ENCODE assay signal across 9 cellular contexts in the genomic region with DNA sequence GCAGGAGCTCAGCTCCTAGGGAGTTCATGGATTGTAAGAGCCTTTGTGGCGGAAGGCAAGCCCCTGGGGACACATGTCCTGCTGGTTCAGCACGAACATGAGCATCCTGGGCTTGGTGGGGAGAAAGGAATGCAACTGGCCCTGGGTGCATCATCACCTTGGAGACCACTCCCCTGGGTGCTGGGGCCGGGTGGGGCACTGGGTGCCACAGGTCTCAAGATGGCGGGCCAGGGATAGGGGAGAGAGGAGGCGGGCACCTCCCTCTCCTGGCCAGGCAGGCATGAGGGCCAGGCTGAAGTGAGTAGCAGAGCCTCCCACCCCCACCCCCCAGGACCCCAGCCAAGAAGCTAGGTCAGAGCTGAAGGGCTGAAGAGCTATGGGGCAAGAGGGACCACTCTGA. TPM values are rescaled to one million over a fixed set of nuclear protein-coding genes. Genes with fewer than 3 reads are reported as not detected.
DNase-seq lines count a peak whose midpoint lies in the region; ATAC-seq, FAIRE-seq and TF ChIP-seq lines count a peak whose summit lies in the region.
"Had no signal": no experiment of that assay in that cellular context is flagged by ENCODE, and none has a peak within 500 bp of the region (broad histone marks: within the 10 kb centered on the region; RNA-seq: fewer than 3 reads in every experiment).

No MANE protein-coding gene starts in this region.

- DNase-seq in activated naive CD4-positive, alpha-beta T cell treated with anti-CD3 and anti-CD28 coated beads, Interleukin-2, amount 50 U/mL, for 16 hours = no peak
- no peak for DNase-seq in bronchial epithelial cell (ENCODE audit: low read depth)
- DNase-seq in mucosa of descending colon = peak in 2 of 3 donors; percentile 45 to 61
- DNase-seq in vagina (ENCODE audit: extremely low spot score in 2 of 2) = no peak
- DNase-seq in islet precursor cell = no peak
- no peak for DNase-seq in Kasumi-1 (lab: John Stamatoyannopoulos, UW)

- no peak for ATAC-seq in mucosa of descending colon
- ATAC-seq in HG03175 (IDR thresholded peaks at IDR 0.05; ENCODE audit: unreplicated experiment) = no peak

- peaks cover 1% of the 10 kb centered on the region for H3K36me3 ChIP-seq in bronchial epithelial cell (ENCODE audit: control insufficient read depth, insufficient read depth, low read length)
- no peaks in the 10 kb centered on the region for H3K36me3 ChIP-seq in mucosa of descending colon (ENCODE audit: low read depth)
- no peaks in the 10 kb centered on the region for H3K36me3 ChIP-seq in vagina

- H3K4me1 Mint-ChIP-seq in activated naive CD4-positive, alpha-beta T cell treated with anti-CD3 and anti-CD28 coated beads, Interleukin-2, amount 50 U/mL, for 24 hours = peaks cover 27% of the 10 kb centered on the region

- TF ChIP-seq CTCF in bronchial epithelial cell (IDR thresholded peaks at IDR 0.05; ENCODE audit: insufficient read depth, low read length, severe bottlenecking) = no peak
- no peak for TF ChIP-seq CTCF in mucosa of descending colon (IDR thresholded peaks at IDR 0.05)
- no peak for TF ChIP-seq CTCF in vagina (IDR thresholded peaks at IDR 0.05)

- H3K27ac Mint-ChIP-seq in activated naive CD4-positive, alpha-beta T cell treated with anti-CD3 and anti-CD28 coated beads, Interleukin-2, amount 50 U/mL, for 24 hours = peak overlapping the region; percentile 65

- H3K4me3 Mint-ChIP-seq in activated naive CD4-positive, alpha-beta T cell treated with anti-CD3 and anti-CD28 coated beads, Interleukin-2, amount 50 U/mL, for 24 hours = peak overlapping the region; percentile 85

- H3K9me3 Mint-ChIP-seq in activated naive CD4-positive, alpha-beta T cell treated with anti-CD3 and anti-CD28 coated beads, Interleukin-2, amount 50 U/mL, for 24 hours = no peaks in the 10 kb centered on the region

- H3K27me3 Mint-ChIP-seq in activated naive CD4-positive, alpha-beta T cell treated with anti-CD3 and anti-CD28 coated beads, Interleukin-2, amount 50 U/mL, for 24 hours = no peaks in the 10 kb centered on the region

- H3K27me3 ChIP-seq in bronchial epithelial cell (ENCODE audit: control insufficient read depth, insufficient read depth, low read length) (no peaks in the 10 kb centered on the region), vagina (no peaks in the 10 kb centered on the region)

- H3K27ac ChIP-seq in vagina = peak overlapping the region; percentile 82

- no peak for FAIRE-seq in bronchial epithelial cell (lab: Jason Lieb, UNC)
- FAIRE-seq: islet of Langerhans had no signal

- intact Hi-C loops in mucosa of descending colon (cut with DNase I, micrococcal nuclease) (no loop called here), vagina (cut with DNase I) (no loop called here)

- peak overlapping the region; percentile 52 for H3K4me3 ChIP-seq in bronchial epithelial cell (ENCODE audit: low read depth, low read length)
- peak overlapping the region; percentile 32 for H3K4me3 ChIP-seq in mucosa of descending colon
- peak overlapping the region; percentile 73 to 98 for H3K4me3 ChIP-seq in vagina

- peaks cover 11% of the 10 kb centered on the region for H3K4me1 ChIP-seq in mucosa of descending colon (ENCODE audit: low read depth)
- peaks cover 33% of the 10 kb centered on the region for H3K4me1 ChIP-seq in vagina

- H3K36me3 Mint-ChIP-seq in activated naive CD4-positive, alpha-beta T cell treated with anti-CD3 and anti-CD28 coated beads, Interleukin-2, amount 50 U/mL, for 24 hours = no peaks in the 10 kb centered on the region

- H3K9me3 ChIP-seq in mucosa of descending colon (no peaks in the 10 kb centered on the region), vagina (no peaks in the 10 kb centered on the region)

- no peak for TF ChIP-seq POLR2A in vagina (IDR thresholded peaks at IDR 0.05)

RNA-seq across cellular contexts. Expression of gene PCBP4, which starts 0.8 kb away (rescaled TPM):
- total RNA-seq in bronchial epithelial cell = 15.3 and 25.0 TPM in 2 replicates
- 10 to 100 TPM; 17.8 to 41.9 (median 25.9) TPM for total RNA-seq in mucosa of descending colon
- total RNA-seq in vagina = 36.6 TPM

RNA-seq across cellular contexts. Expression of gene ABHD14B, which starts 7.4 kb away (rescaled TPM):
- total RNA-seq in bronchial epithelial cell (17.7 and 18.4 TPM in 2 replicates), mucosa of descending colon (10 to 100 TPM; 63.4 to 84.0 (median 81.0) TPM), vagina (46.9 TPM)

RNA-seq across cellular contexts. Expression of gene ABHD14A, which starts 8.4 kb away (rescaled TPM):
- 0.79 and 2.3 TPM in 2 replicates for total RNA-seq in bronchial epithelial cell
- 10 to 100 TPM in 1 of 3 donors, 1 to 10 TPM in 2; 6.3 to 14.8 (median 9.1) TPM for total RNA-seq in mucosa of descending colon
- total RNA-seq in vagina = 31.9 TPM

RNA-seq across cellular contexts. Expression of gene GPR62, which starts 11.3 kb away (rescaled TPM):
- total RNA-seq in bronchial epithelial cell (not detected in 2 replicates), mucosa of descending colon (under 1 TPM in 1 of 3 donors, not detected in 2; 0.22 TPM), vagina (not detected)

RNA-seq across cellular contexts. Expression of gene ACY1, which starts 16.8 kb away (rescaled TPM):
- total RNA-seq in bronchial epithelial cell (69.2 and 81.3 TPM in 2 replicates), mucosa of descending colon (100 to 1,000 TPM in 2 of 3 donors, 10 to 100 TPM in 1; 79.9 to 180 (median 133) TPM), vagina (29.7 TPM)

Comparison
In these comparisons a context has a peak if more than half of its experiments do, and no peak if none do; other contexts are left out.
1. DNase-seq: peak in mucosa of descending colon (2 of 3); none in activated naive CD4-positive, alpha-beta T cell treated with anti-CD3 and anti-CD28 coated beads, Interleukin-2, amount 50 U/mL, for 16 hours (single experiment), bronchial epithelial cell (single experiment), vagina (0 of 2), islet precursor cell (single experiment) and Kasumi-1 (0 of 2).
2. H3K4me3 ChIP-seq: peak in every context shown above with its lines; median percentile 86 in vagina; 52 in bronchial epithelial cell; 32 in mucosa of descending colon.